In the genomic region with DNA sequence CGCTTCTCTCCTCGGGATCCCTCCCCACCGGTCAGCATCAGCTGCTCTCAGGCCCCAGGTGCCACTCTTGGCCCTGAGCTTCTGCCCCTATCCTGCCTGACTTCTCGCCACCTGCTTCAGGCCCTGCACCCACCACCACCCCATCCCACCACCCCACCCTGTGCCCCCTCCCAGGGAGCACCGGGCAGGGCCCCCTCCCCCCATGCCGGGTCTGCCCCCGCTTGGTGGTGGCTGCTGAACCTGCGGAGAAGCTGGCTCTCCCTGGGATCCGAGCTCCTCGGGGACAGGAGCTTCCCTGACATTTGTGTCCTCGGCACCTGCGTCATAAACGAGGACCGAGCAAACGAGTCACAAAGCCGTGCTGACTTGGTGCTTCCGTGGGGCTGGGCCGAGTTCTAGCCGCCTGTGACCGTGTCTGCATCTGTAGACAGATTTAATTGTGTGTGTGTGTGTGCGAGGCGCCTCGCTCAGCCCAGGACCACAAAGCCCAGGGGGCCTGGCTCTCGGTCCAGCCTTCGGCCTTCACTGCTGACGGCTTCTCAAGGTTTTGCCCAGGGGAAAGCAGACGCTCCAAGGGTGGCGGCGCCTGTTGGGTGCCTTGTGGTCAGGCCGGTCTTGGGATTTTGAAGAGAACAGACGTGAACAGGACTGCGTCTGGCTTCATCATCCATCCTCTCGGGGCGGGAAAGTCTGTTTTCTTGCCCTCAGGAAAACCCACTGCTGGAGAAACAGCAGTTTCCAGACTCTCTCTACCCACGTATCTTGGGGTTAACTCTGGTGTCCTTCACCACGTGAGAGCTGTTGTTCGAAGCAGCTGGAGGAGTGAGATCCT, we compare ENCODE assay signal across 20 cellular contexts.
DNase-seq lines count a peak whose midpoint lies in the region; ATAC-seq and TF ChIP-seq lines count a peak whose summit lies in the region.
"Had no signal": no experiment of that assay in that cellular context is flagged by ENCODE, and none has a peak within 500 bp of the region (broad histone marks: within the 10 kb centered on the region; RNA-seq: fewer than 3 reads in every experiment).

No MANE protein-coding gene starts in this region.

- WGBS in spleen, 5 donors, result 88 to 92% (median 90%) methylated on average over 18 to 37 of the region's 37 CpGs

- H3K27ac ChIP-seq in WERI-Rb-1, result no peak overlapping the region
- H3K27ac ChIP-seq in lower lobe of right lung, result no peak overlapping the region
- H3K27ac ChIP-seq in spleen, result no peak overlapping the region
- H3K27ac ChIP-seq: A549 had no signal

- TF ChIP-seq CTCF in WERI-Rb-1 (IDR thresholded peaks at IDR 0.05; ENCODE audit: low read depth, low read length) (no peak), lower lobe of right lung (IDR thresholded peaks at IDR 0.05) (no peak), spleen (IDR thresholded peaks at IDR 0.05 in 8 of 11, conservative IDR thresholded peaks at IDR 0.05 in 3 of 11) (no peak)

- H3K9me3 ChIP-seq in WERI-Rb-1 (ENCODE audit: severe bottlenecking) (no peaks in the 10 kb centered on the region), lower lobe of right lung (no peaks in the 10 kb centered on the region), spleen (peaks cover 0 to 3% (median 0%) of the 10 kb centered on the region in 8 donors)
- H3K9me3 ChIP-seq: A549, Caco-2 had no signal

- peaks cover 18% of the 10 kb centered on the region for H3K4me1 ChIP-seq in lower lobe of right lung
- H3K4me1 ChIP-seq in spleen, result peaks cover 11 to 19% (median 17%) of the 10 kb centered on the region in 6 donors
- H3K4me1 ChIP-seq: A549 had no signal

- no peak for TF ChIP-seq POLR2A in spleen (IDR thresholded peaks at IDR 0.05)

- H3K4me3 ChIP-seq in WERI-Rb-1 (ENCODE audit: low read depth, low read length), result no peak overlapping the region
- no peak overlapping the region for H3K4me3 ChIP-seq in lower lobe of right lung
- H3K4me3 ChIP-seq in spleen, result no peak overlapping the region
- H3K4me3 ChIP-seq: A549 had no signal

- no peak for ATAC-seq in left ventricle myocardium superior
- no peak for ATAC-seq in lower lobe of right lung
- no peak for ATAC-seq in HG03025 (IDR thresholded peaks at IDR 0.05; ENCODE audit: low FRiP score, unreplicated experiment)
- ATAC-seq: A549, PC-3 had no signal

- H3K27me3 ChIP-seq in WERI-Rb-1 (ENCODE audit: insufficient read depth, low read depth, severe bottlenecking) (no peaks in the 10 kb centered on the region), lower lobe of right lung (ENCODE audit: low read depth) (peaks cover 19% of the 10 kb centered on the region), spleen (replicated peaks in 1 of 7) (peaks cover 0 to 56% (median 22%) of the 10 kb centered on the region in 7 donors)

- DNase-seq in left ventricle myocardium superior, result peak; percentile 11
- DNase-seq in cardiac septum (ENCODE audit: low spot score), result no peak
- DNase-seq in WERI-Rb-1, result peak; percentile 20
- DNase-seq in lower lobe of right lung, result peak; percentile 34
- DNase-seq in spleen, result peak; percentile 64
- no peak for DNase-seq in NCI-H345 treated with DMSO at 0.1 percent for 48 hours (lab: John Stamatoyannopoulos, UW; ENCODE audit: unreplicated experiment)
- no peak for DNase-seq in NOMO-1 treated with DMSO at 0.1 percent for 48 hours (lab: John Stamatoyannopoulos, UW; ENCODE audit: unreplicated experiment)
- DNase-seq: GF-D8, HCEC 1CT, KG1, NCI-H1048, NCI-H1436, NCI-H1930, NCI-H226, NCI-H524 treated with DMSO at 0.1 percent for 48 hours, PC-3, SIG-M5 had no signal

- intact Hi-C loops in left ventricle myocardium superior (cut with micrococcal nuclease), result no loop called here
- intact Hi-C loops in cardiac septum (cut with DNase I), result no loop called here
- intact Hi-C loops in lower lobe of right lung (cut with DNase I), result no loop called here
- intact Hi-C loops in spleen (cut with DNase I; ENCODE audit: low total_unique reads), result no loop called here

- H3K36me3 ChIP-seq in WERI-Rb-1 (peaks cover 4% of the 10 kb centered on the region), lower lobe of right lung (no peaks in the 10 kb centered on the region), spleen (no peaks in the 10 kb centered on the region)

Comparison
In these comparisons a context has a peak if more than half of its experiments do, and no peak if none do; other contexts are left out.
1. DNase-seq: peak in left ventricle myocardium superior (single experiment), WERI-Rb-1 (single experiment), lower lobe of right lung (single experiment) and spleen (single experiment); none in cardiac septum (single experiment), NCI-H345 treated with DMSO at 0.1 percent for 48 hours (single experiment) and NOMO-1 treated with DMSO at 0.1 percent for 48 hours (single experiment).